In genomic region chr7:22399091-22399490, GRCh38 we compare ENCODE assay signal across 39 cellular contexts.
"Had no signal": no experiment of that assay in that cellular context is flagged by ENCODE, and none has a peak within 500 bp of the region (broad histone marks: within the 10 kb centered on the region; RNA-seq: fewer than 3 reads in every experiment).

No MANE protein-coding gene starts in this region.

- H3K9me3 Mint-ChIP-seq: activated CD4-positive, alpha-beta memory T cell treated with anti-CD3 and anti-CD28 coated beads for 36 hours; activated CD4-positive, alpha-beta T cell treated with anti-CD3 and anti-CD28 coated beads, Interleukin-2, amount 10 ng/mL, durations not matched to agents 24 days and 14 days; activated CD8-positive, alpha-beta T cell treated with anti-CD3 and anti-CD28 coated beads for 36 hours; activated naive CD4-positive, alpha-beta T cell treated with anti-CD3 and anti-CD28 coated beads for 36 hours; activated naive CD4-positive, alpha-beta T cell treated with anti-CD3 and anti-CD28 coated beads, Interleukin-2, amount 50 U/mL, for 72 hours; activated naive CD8-positive, alpha-beta T cell treated with anti-CD3 and anti-CD28 coated beads for 36 hours; activated T-cell treated with anti-CD3 and anti-CD28 coated beads, Interleukin-2, amount 50 U/mL, for 4 hours; activated T-cell treated with anti-CD3 and anti-CD28 coated beads, Interleukin-2, amount 50 U/mL, for 72 hours; activated T-helper 17 cell treated with anti-CD3 and anti-CD28 coated beads, Interleukin-2, amount 50 U/mL, for 72 hours; central memory CD8-positive, alpha-beta T cell; T-helper 1 cell treated with Interleukin-12 subunit alpha and Interleukin-12 subunit beta and Interleukin-4 antibody, amounts not matched to agents 30 μg/mL and 1 μg/mL, for 36 hours; T-helper 2 cell treated with Interferon-gamma antibody and Interleukin-4, amounts not matched to agents 5 μg/mL and 100 μg/mL, for 36 hours had no signal

- ATAC-seq: activated CD8-positive, alpha-beta T cell treated with anti-CD3 and anti-CD28 coated beads for 36 hours; activated naive CD4-positive, alpha-beta T cell treated with anti-CD3 and anti-CD28 coated beads, Interleukin-2, amount 50 U/mL, for 72 hours; activated T-cell treated with anti-CD3 and anti-CD28 coated beads, Interleukin-2, amount 50 U/mL, for 4 hours; activated T-cell treated with anti-CD3 and anti-CD28 coated beads, Interleukin-2, amount 50 U/mL, for 72 hours; activated T-helper 17 cell treated with anti-CD3 and anti-CD28 coated beads, Interleukin-2, amount 50 U/mL, for 72 hours; body of pancreas had no signal

- H3K27ac Mint-ChIP-seq: activated B cell treated with CpG ODN at 0.5 μM for 24 hours; activated CD4-positive, alpha-beta memory T cell treated with anti-CD3 and anti-CD28 coated beads for 36 hours; activated CD4-positive, alpha-beta T cell treated with anti-CD3 and anti-CD28 coated beads, Interleukin-2, amount 10 ng/mL, durations not matched to agents 24 days and 14 days; activated CD8-positive, alpha-beta T cell treated with anti-CD3 and anti-CD28 coated beads for 36 hours; activated naive CD4-positive, alpha-beta T cell treated with anti-CD3 and anti-CD28 coated beads for 36 hours; activated naive CD4-positive, alpha-beta T cell treated with anti-CD3 and anti-CD28 coated beads, Interleukin-2, amount 50 U/mL, for 72 hours; activated naive CD8-positive, alpha-beta T cell treated with anti-CD3 and anti-CD28 coated beads for 36 hours; activated T-cell treated with anti-CD3 and anti-CD28 coated beads, Interleukin-2, amount 50 U/mL, for 72 hours; activated T-helper 1 cell treated with anti-CD3 and anti-CD28 coated beads, Interleukin-12 subunit alpha, Interleukin-12 subunit beta, Interleukin-2, Interleukin-4 antibody, amounts not matched to agents 30 ng/mL and 10 ng/mL and 1 ng/mL, durations not matched to agents 14 hours and 24 hours and 36 hours; activated T-helper 17 cell treated with anti-CD3 and anti-CD28 coated beads, Interleukin-2, amount 50 U/mL, for 72 hours; T-helper 1 cell treated with Interleukin-12 subunit alpha and Interleukin-12 subunit beta and Interleukin-4 antibody, amounts not matched to agents 30 μg/mL and 1 μg/mL, for 36 hours; T-helper 2 cell treated with Interferon-gamma antibody and Interleukin-4, amounts not matched to agents 5 μg/mL and 100 μg/mL, for 36 hours had no signal

- FAIRE-seq: astrocyte, TTC549 had no signal

- H3K27me3 Mint-ChIP-seq: activated CD4-positive, alpha-beta memory T cell treated with anti-CD3 and anti-CD28 coated beads for 36 hours; activated CD8-positive, alpha-beta T cell treated with anti-CD3 and anti-CD28 coated beads for 36 hours; activated naive CD8-positive, alpha-beta T cell treated with anti-CD3 and anti-CD28 coated beads for 36 hours; central memory CD8-positive, alpha-beta T cell had no signal

- H3K36me3 Mint-ChIP-seq: activated CD4-positive, alpha-beta memory T cell treated with anti-CD3 and anti-CD28 coated beads for 36 hours; activated naive CD4-positive, alpha-beta T cell treated with anti-CD3 and anti-CD28 coated beads, Interleukin-2, amount 50 U/mL, for 72 hours; activated naive CD8-positive, alpha-beta T cell treated with anti-CD3 and anti-CD28 coated beads for 36 hours had no signal

- H3K27ac ChIP-seq: adrenal gland, body of pancreas, brain microvascular endothelial cell, breast epithelium, cardiac muscle cell, VCaP had no signal

- H3K36me3 ChIP-seq: adrenal gland, brain microvascular endothelial cell, breast epithelium, cardiac muscle cell had no signal

- H3K4me1 ChIP-seq: adrenal gland, body of pancreas, breast epithelium had no signal

- DNase-seq: activated B cell treated with CpG ODN at 0.5 μM for 24 hours; activated CD4-positive, alpha-beta memory T cell treated with anti-CD3 and anti-CD28 coated beads for 36 hours; activated CD4-positive, alpha-beta T cell treated with anti-CD3 and anti-CD28 coated beads for 4 hours; activated CD4-positive, alpha-beta T cell treated with anti-CD3 and anti-CD28 coated beads, Interleukin-2, amount 10 ng/mL, durations not matched to agents 24 days and 14 days; activated CD4-positive, alpha-beta T cell treated with anti-CD3 and anti-CD28 coated beads, Interleukin-2, amount 50 U/mL, for 1 hour; activated CD4-positive, alpha-beta T cell treated with anti-CD3 and anti-CD28 coated beads, Interleukin-2, amount 50 U/mL, for 4 hours; activated CD4-positive, CD25-positive, alpha-beta regulatory T cell treated with anti-CD3 and anti-CD28 coated beads, Interleukin-2, amount 50 U/mL, for 72 hours; activated CD8-positive, alpha-beta memory T cell treated with anti-CD3 and anti-CD28 coated beads, Interleukin-2, amount 50 U/mL, for 4 hours; activated CD8-positive, alpha-beta T cell treated with anti-CD3 and anti-CD28 coated beads for 36 hours; activated effector memory CD4-positive, alpha-beta T cell treated with anti-CD3 and anti-CD28 coated beads, Interleukin-2, amount 50 U/mL, for 16 hours; activated gamma-delta T cell treated with Interleukin-2 at 50 U/mL for 16 hours; activated naive CD4-positive, alpha-beta T cell; activated naive CD4-positive, alpha-beta T cell treated with anti-CD3 and anti-CD28 coated beads for 36 hours; activated naive CD4-positive, alpha-beta T cell treated with anti-CD3 and anti-CD28 coated beads, Interleukin-2, amount 50 U/mL, for 16 hours; activated naive CD8-positive, alpha-beta T cell treated with anti-CD3 and anti-CD28 coated beads for 36 hours; activated T-cell treated with anti-CD3 and anti-CD28 coated beads for 4 hours; activated T-cell treated with anti-CD3 and anti-CD28 coated beads, Interleukin-2, amount 50 U/mL, for 1 hour; activated T-cell treated with anti-CD3 and anti-CD28 coated beads, Interleukin-2, amount 50 U/mL, for 4 hours; activated T-cell treated with anti-CD3 and anti-CD28 coated beads, Interleukin-2, amount 50 U/mL, for 72 hours; adrenal gland; amniotic stem cell; aorta; body of pancreas; brain microvascular endothelial cell; cerebellar nuclear complex; T-helper 1 cell; T-helper 2 cell; T-helper 9 cell had no signal

- H3K9me3 ChIP-seq: adrenal gland, body of pancreas, breast epithelium had no signal

- H3K27me3 ChIP-seq: adrenal gland, body of pancreas, brain microvascular endothelial cell, breast epithelium, cardiac muscle cell had no signal

- H3K4me3 Mint-ChIP-seq: activated B cell treated with CpG ODN at 0.5 μM for 24 hours; activated CD4-positive, alpha-beta memory T cell treated with anti-CD3 and anti-CD28 coated beads for 36 hours; activated CD4-positive, alpha-beta T cell treated with anti-CD3 and anti-CD28 coated beads, Interleukin-2, amount 10 ng/mL, durations not matched to agents 24 days and 14 days; activated CD8-positive, alpha-beta T cell treated with anti-CD3 and anti-CD28 coated beads for 36 hours; activated naive CD4-positive, alpha-beta T cell treated with anti-CD3 and anti-CD28 coated beads for 36 hours; activated naive CD8-positive, alpha-beta T cell treated with anti-CD3 and anti-CD28 coated beads for 36 hours; activated T-cell treated with anti-CD3 and anti-CD28 coated beads, Interleukin-2, amount 50 U/mL, for 4 hours; activated T-cell treated with anti-CD3 and anti-CD28 coated beads, Interleukin-2, amount 50 U/mL, for 72 hours; activated T-helper 1 cell treated with anti-CD3 and anti-CD28 coated beads, Interleukin-12 subunit alpha, Interleukin-12 subunit beta, Interleukin-2, Interleukin-4 antibody, amounts not matched to agents 30 ng/mL and 10 ng/mL and 1 ng/mL, durations not matched to agents 14 hours and 24 hours and 36 hours; activated T-helper 17 cell treated with anti-CD3 and anti-CD28 coated beads, Interleukin-2, amount 50 U/mL, for 72 hours; central memory CD8-positive, alpha-beta T cell; T-helper 1 cell treated with Interleukin-12 subunit alpha and Interleukin-12 subunit beta and Interleukin-4 antibody, amounts not matched to agents 30 μg/mL and 1 μg/mL, for 36 hours; T-helper 2 cell treated with Interferon-gamma antibody and Interleukin-4, amounts not matched to agents 5 μg/mL and 100 μg/mL, for 36 hours had no signal

- H3K4me3 ChIP-seq: adrenal gland, body of pancreas, breast epithelium, cardiac muscle cell had no signal
